Comparison of ENCODE assay signal across 1 cellular context in genomic region chr1:109739738-109740614, GRCh38.
TF ChIP-seq lines count a peak whose summit lies in the region.

No MANE protein-coding gene starts in this region.

TF ChIP-seq in HepG2, 621 proteins besides CTCF, POLR2A, EP300 and RAD21 (continued from another document and continues in another):
- no peak for TF ChIP-seq POGZ (CRISPR knock-in tag; IDR thresholded peaks at IDR 0.05)
- TF ChIP-seq KLF13 (CRISPR knock-in tag; IDR thresholded peaks at IDR 0.05), result 0 out of 2 replicates have a peak, but pooled peaks have one; percentile 47
- TF ChIP-seq CERS6 (CRISPR knock-in tag; IDR thresholded peaks at IDR 0.05), result no peak
- TF ChIP-seq ZNF230 (CRISPR knock-in tag; IDR thresholded peaks at IDR 0.05), result peak; percentile 26
- no peak for TF ChIP-seq ZBTB7B (CRISPR knock-in tag; IDR thresholded peaks at IDR 0.05)
- no peak for TF ChIP-seq E2F2 (CRISPR knock-in tag; IDR thresholded peaks at IDR 0.05; ENCODE audit: borderline replicate concordance)
- no peak; the same call in 1 of the 2 replicates for TF ChIP-seq FOSL2 (CRISPR knock-in tag; IDR thresholded peaks at IDR 0.05)
- TF ChIP-seq ZNF598 (CRISPR knock-in tag; IDR thresholded peaks at IDR 0.05; ENCODE audit: borderline replicate concordance), result no peak
- TF ChIP-seq ZFX (CRISPR knock-in tag; IDR thresholded peaks at IDR 0.05; ENCODE audit: low read depth), result peak; percentile 74
- TF ChIP-seq PAWR (CRISPR knock-in tag; IDR thresholded peaks at IDR 0.05; ENCODE audit: borderline replicate concordance), result no peak
- TF ChIP-seq PATZ1 (CRISPR knock-in tag; IDR thresholded peaks at IDR 0.05), result no peak
- TF ChIP-seq GMEB1 (CRISPR knock-in tag; IDR thresholded peaks at IDR 0.05; ENCODE audit: borderline replicate concordance), result no peak; the same call in 1 of the 2 replicates
- no peak; the same call in none of the 2 replicates for TF ChIP-seq ZNF547 (CRISPR knock-in tag; IDR thresholded peaks at IDR 0.05)
- no peak for TF ChIP-seq BATF2 (CRISPR knock-in tag; IDR thresholded peaks at IDR 0.05)
- TF ChIP-seq ZNF790 (CRISPR knock-in tag; IDR thresholded peaks at IDR 0.05; ENCODE audit: borderline replicate concordance), result no peak; the same call in 1 of the 2 replicates
- no peak for TF ChIP-seq ZNF737 (CRISPR knock-in tag; IDR thresholded peaks at IDR 0.05; ENCODE audit: borderline replicate concordance)
- TF ChIP-seq GATAD1 (CRISPR knock-in tag; IDR thresholded peaks at IDR 0.05), result peak; percentile 8; the same call in 1 of the 2 replicates
- TF ChIP-seq ZNF839 (CRISPR knock-in tag; IDR thresholded peaks at IDR 0.05; ENCODE audit: borderline replicate concordance), result no peak
- no peak for TF ChIP-seq SIX4 (CRISPR knock-in tag; IDR thresholded peaks at IDR 0.05)
- TF ChIP-seq ZNF740 (CRISPR knock-in tag; IDR thresholded peaks at IDR 0.05), result no peak
- no peak for TF ChIP-seq ZMYM3 (CRISPR knock-in tag; IDR thresholded peaks at IDR 0.05)
- TF ChIP-seq ETS1 (CRISPR knock-in tag; IDR thresholded peaks at IDR 0.05), result no peak
- TF ChIP-seq HCFC1 (IDR thresholded peaks at IDR 0.05; ENCODE audit: low read depth, low read length), result no peak
- TF ChIP-seq PRDM10 (CRISPR knock-in tag; IDR thresholded peaks at IDR 0.05; ENCODE audit: low read depth), result no peak
- TF ChIP-seq FOXP4 (CRISPR knock-in tag; IDR thresholded peaks at IDR 0.05), result no peak
- TF ChIP-seq ZBTB34 (CRISPR knock-in tag; IDR thresholded peaks at IDR 0.05), result 0 out of 2 replicates have a peak, but pooled peaks have one; percentile 41
- TF ChIP-seq ZNF143 (CRISPR knock-in tag; IDR thresholded peaks at IDR 0.05), result 0 out of 2 replicates have a peak, but pooled peaks have one; percentile 19
- TF ChIP-seq ZNF501 (CRISPR knock-in tag; IDR thresholded peaks at IDR 0.05), result peak; percentile 91
- TF ChIP-seq KLF12 (CRISPR knock-in tag; IDR thresholded peaks at IDR 0.05; ENCODE audit: borderline replicate concordance), result no peak
- TF ChIP-seq CBX1 (IDR thresholded peaks at IDR 0.05; ENCODE audit: low read depth), result no peak
- TF ChIP-seq ZNF816 (CRISPR knock-in tag; IDR thresholded peaks at IDR 0.05; ENCODE audit: borderline replicate concordance), result peak; percentile 30; the same call in 1 of the 2 replicates
- TF ChIP-seq SIN3A (IDR thresholded peaks at IDR 0.05; ENCODE audit: borderline replicate concordance, low read depth, low read length), result peak; percentile 53; the same call in 1 of the 2 replicates
- TF ChIP-seq SIX1 (CRISPR knock-in tag; IDR thresholded peaks at IDR 0.05; ENCODE audit: borderline replicate concordance), result no peak
- peak; percentile 71 for TF ChIP-seq NRL (CRISPR knock-in tag; IDR thresholded peaks at IDR 0.05; ENCODE audit: borderline replicate concordance)
- no peak for TF ChIP-seq ZNF296 (CRISPR knock-in tag; conservative IDR thresholded peaks at IDR 0.05)
- TF ChIP-seq MEIS1 (CRISPR knock-in tag; IDR thresholded peaks at IDR 0.05; ENCODE audit: borderline replicate concordance), result peak; percentile 76
- no peak for TF ChIP-seq ZNF33A (CRISPR knock-in tag; IDR thresholded peaks at IDR 0.05; ENCODE audit: borderline replicate concordance)
- TF ChIP-seq ZNF614 (CRISPR knock-in tag; IDR thresholded peaks at IDR 0.05; ENCODE audit: borderline replicate concordance), result no peak
- TF ChIP-seq ETV6 (CRISPR knock-in tag; conservative IDR thresholded peaks at IDR 0.05), result no peak
- TF ChIP-seq ELF3 (CRISPR knock-in tag; IDR thresholded peaks at IDR 0.05), result peak; percentile 35; the same call in 1 of the 2 replicates
- no peak for TF ChIP-seq NFKBIZ (CRISPR knock-in tag; IDR thresholded peaks at IDR 0.05)
- TF ChIP-seq KDM5A (IDR thresholded peaks at IDR 0.05; ENCODE audit: borderline replicate concordance, low read length), result no peak
- no peak for TF ChIP-seq KDM1A (CRISPR knock-in tag; IDR thresholded peaks at IDR 0.05)
